In genomic region chrX:17488036-17488435, GRCh38 we compare ENCODE assay signal across 25 cellular contexts.
"Had no signal": no experiment of that assay in that cellular context is flagged by ENCODE, and none has a peak within 500 bp of the region (broad histone marks: within the 10 kb centered on the region; RNA-seq: fewer than 3 reads in every experiment).

No MANE protein-coding gene starts in this region.

- H3K36me3 Mint-ChIP-seq: immature natural killer cell had no signal

- FAIRE-seq: frontal cortex had no signal

- ATAC-seq: activated T-cell treated with anti-CD3 and anti-CD28 coated beads, Interleukin-2, amount 50 U/mL, for 4 hours; naive thymus-derived CD4-positive, alpha-beta T cell had no signal

- H3K4me1 Mint-ChIP-seq: activated naive CD8-positive, alpha-beta T cell treated with anti-CD3 and anti-CD28 coated beads for 36 hours; brain; immature natural killer cell; naive thymus-derived CD4-positive, alpha-beta T cell had no signal

- H3K36me3 ChIP-seq: left ventricle myocardium inferior, ovary, prostate gland had no signal

- H3K27me3 Mint-ChIP-seq: brain had no signal

- H3K9me3 Mint-ChIP-seq: activated T-helper 2 cell treated with anti-CD3 and anti-CD28 coated beads, Interferon-gamma antibody, Interleukin-2, Interleukin-4, amounts not matched to agents 10 μg/mL and 5 μg/mL and 100 μg/mL, durations not matched to agents 14 hours and 24 hours and 36 hours; T-helper 1 cell treated with Interleukin-12 subunit alpha and Interleukin-12 subunit beta and Interleukin-4 antibody, amounts not matched to agents 30 μg/mL and 1 μg/mL, for 36 hours had no signal

- H3K27me3 ChIP-seq: hepatocyte, ovary had no signal

- H3K27ac ChIP-seq: hepatocyte, left ventricle myocardium inferior, ovary, prostate gland had no signal

- H3K79me2 ChIP-seq: hepatocyte had no signal

- DNase-seq: activated CD4-positive, alpha-beta T cell treated with anti-CD3 and anti-CD28 coated beads for 4 hours; activated CD4-positive, alpha-beta T cell treated with anti-CD3 and anti-CD28 coated beads, Interleukin-2, amount 50 U/mL, for 48 hours; activated CD4-positive, CD25-positive, alpha-beta regulatory T cell; activated CD8-positive, alpha-beta memory T cell treated with anti-CD3 and anti-CD28 coated beads, Interleukin-2, amount 50 U/mL, for 48 hours; activated naive CD4-positive, alpha-beta T cell; activated naive CD8-positive, alpha-beta T cell treated with anti-CD3 and anti-CD28 coated beads for 36 hours; activated T-cell treated with anti-CD3 and anti-CD28 coated beads, Interleukin-2, amount 50 U/mL, for 4 hours; cortex of kidney; endodermal cell; erythroblast; glutamatergic neuron; immature natural killer cell; kidney glomerular epithelial cell; left ventricle myocardium inferior; naive thymus-derived CD4-positive, alpha-beta T cell; ovary; stimulated activated CD4-positive, alpha-beta T cell treated with anti-CD3 and anti-CD28 coated beads, Interleukin-4, amount 100 ng/mL, for 1 hour; stimulated activated naive CD4-positive, alpha-beta T cell treated with Interleukin-2 at 50 U/mL for 16 hours; T1000 had no signal

- H3K27ac Mint-ChIP-seq: activated naive CD8-positive, alpha-beta T cell treated with anti-CD3 and anti-CD28 coated beads for 36 hours; activated T-helper 2 cell treated with anti-CD3 and anti-CD28 coated beads, Interferon-gamma antibody, Interleukin-2, Interleukin-4, amounts not matched to agents 10 μg/mL and 5 μg/mL and 100 μg/mL, durations not matched to agents 14 hours and 24 hours and 36 hours; endodermal cell; immature natural killer cell; naive thymus-derived CD4-positive, alpha-beta T cell; T-helper 1 cell treated with Interleukin-12 subunit alpha and Interleukin-12 subunit beta and Interleukin-4 antibody, amounts not matched to agents 30 μg/mL and 1 μg/mL, for 36 hours had no signal

- H2AFZ ChIP-seq: hepatocyte had no signal

- H3K4me3 ChIP-seq: hepatocyte, left ventricle myocardium inferior, ovary, prostate gland had no signal

- H3K4me3 Mint-ChIP-seq: activated naive CD8-positive, alpha-beta T cell treated with anti-CD3 and anti-CD28 coated beads for 36 hours; activated T-cell treated with anti-CD3 and anti-CD28 coated beads, Interleukin-2, amount 50 U/mL, for 4 hours; brain; endodermal cell; immature natural killer cell; T-helper 1 cell treated with Interleukin-12 subunit alpha and Interleukin-12 subunit beta and Interleukin-4 antibody, amounts not matched to agents 30 μg/mL and 1 μg/mL, for 36 hours had no signal

- H3K4me2 ChIP-seq: hepatocyte had no signal

- H3K9me3 ChIP-seq: left ventricle myocardium inferior, ovary, prostate gland had no signal

- H3K4me1 ChIP-seq: left ventricle myocardium inferior, prostate gland had no signal
